Comparison of ENCODE assay signal across 11 cellular contexts in genomic region chr16:23147666-23148065, GRCh38. TPM values are rescaled to one million over a fixed set of nuclear protein-coding genes. Genes with fewer than 3 reads are reported as not detected.
DNase-seq lines count a peak whose midpoint lies in the region; ATAC-seq and TF ChIP-seq lines count a peak whose summit lies in the region.
"Had no signal": no experiment of that assay in that cellular context is flagged by ENCODE, and none has a peak within 500 bp of the region (broad histone marks: within the 10 kb centered on the region; RNA-seq: fewer than 3 reads in every experiment).

No MANE protein-coding gene starts in this region.

- H3K27me3 ChIP-seq in SK-N-SH (ENCODE audit: insufficient read depth) = no peaks in the 10 kb centered on the region
- H3K27me3 ChIP-seq in sigmoid colon = no peaks in the 10 kb centered on the region

- H3K36me3 ChIP-seq in SK-N-SH (replicated peaks in 1 of 2; ENCODE audit: control insufficient read depth in 1 of 2, insufficient read depth in 2 of 2, low read length in 1 of 2) (no peaks in the 10 kb centered on the region), sigmoid colon (no peaks in the 10 kb centered on the region)

- no peak overlapping the region for H2AFZ ChIP-seq in SK-N-SH (ENCODE audit: low read depth)

- WGBS in SK-N-SH (ENCODE audit: low lambda C conversion rate) = 95% methylated on average over 4 of the region's 4 CpGs
- WGBS in sigmoid colon, 2 donors = 87 to 94% methylated on average over 4 of the region's 4 CpGs

- peaks cover 14 to 15% of the 10 kb centered on the region in 2 experiments; a peak in 3 of 4 replicates for H3K4me1 ChIP-seq in SK-N-SH (ENCODE audit: control insufficient read depth in 1 of 2, insufficient read depth in 2 of 2, low read depth in 1 of 2, low read length in 1 of 2)
- peaks cover 0 to 62% (median 49%) of the 10 kb centered on the region in 4 donors for H3K4me1 ChIP-seq in sigmoid colon

- CTCF ChIA-PET in SK-N-SH (lab: Yijun Ruan, JAX) = no interaction called here

- no peak for TF ChIP-seq RAD21 in SK-N-SH (IDR thresholded peaks at IDR 0.05; ENCODE audit: low read length)

- H3K27ac ChIP-seq in SK-N-SH (ENCODE audit: low read depth in 2 of 2, low read length in 1 of 2) (no peak overlapping the region), VCaP (peak overlapping the region; percentile 86), sigmoid colon (peak overlapping the region; percentile 86 to 93 (median 90))

- no peaks in the 10 kb centered on the region for H3K9me2 ChIP-seq in SK-N-SH

- no peak for DNase-seq in SK-N-SH
- no peak for DNase-seq in fibroblast of mammary gland (ENCODE audit: low read depth)
- DNase-seq in sigmoid colon = no peak
- DNase-seq in NCI-H2107 (lab: John Stamatoyannopoulos, UW) = no peak
- no peak for DNase-seq in NCI-H1436 treated with DMSO at 0.1 percent for 48 hours (lab: John Stamatoyannopoulos, UW)
- DNase-seq in NCI-H82 (lab: John Stamatoyannopoulos, UW) = no peak
- DNase-seq: NCI-H1048 had no signal

- TF ChIP-seq EP300 in SK-N-SH (IDR thresholded peaks at IDR 0.05; ENCODE audit: borderline replicate concordance in 1 of 2, low read depth in 1 of 2, low read length in 1 of 2) (no peak), sigmoid colon (IDR thresholded peaks at IDR 0.05) (no peak)

- peaks cover 4% of the 10 kb centered on the region for H3F3A ChIP-seq in SK-N-SH (replicated peaks; ENCODE audit: insufficient read depth)

- peaks cover 36% of the 10 kb centered on the region for H4K20me1 ChIP-seq in SK-N-SH (ENCODE audit: insufficient read depth)

- H3K4me3 ChIP-seq in SK-N-SH (ENCODE audit: low read depth in 2 of 2, low read length in 1 of 2) = peak overlapping the region in 1 of 2 experiments; percentile 67; a peak in 2 of 4 replicates
- H3K4me3 ChIP-seq in fibroblast of mammary gland (ENCODE audit: control insufficient read depth, low read depth, low read length) = peak overlapping the region; percentile 78
- H3K4me3 ChIP-seq in sigmoid colon = peak overlapping the region; percentile 53 to 82 (median 81)

- no peak for ATAC-seq in SK-N-SH treated with all-trans-retinoic acid at 6 μM for 48 hours

- no peak for TF ChIP-seq POLR2A in sigmoid colon (IDR thresholded peaks at IDR 0.05)

- peak overlapping the region; percentile 86 for H3K4me2 ChIP-seq in SK-N-SH

- H3K79me2 ChIP-seq in SK-N-SH (ENCODE audit: insufficient read depth) = peaks cover 59% of the 10 kb centered on the region

- H3K9me3 ChIP-seq in SK-N-SH (no peaks in the 10 kb centered on the region), sigmoid colon (no peaks in the 10 kb centered on the region)

- intact Hi-C loops in sigmoid colon (cut with DNase I) = loop anchor here (2.0 kb wide), 2 partner anchors 19 to 77 kb away; no protein-coding TSS in a partner anchor

- peak overlapping the region; percentile 62; the same call in 1 of the 2 replicates for H3K9ac ChIP-seq in SK-N-SH

- POLR2A ChIA-PET in SK-N-SH (lab: Yijun Ruan, JAX) = no interaction called here

- TF ChIP-seq CTCF in SK-N-SH (IDR thresholded peaks at IDR 0.05) (no peak), VCaP (conservative IDR thresholded peaks at IDR 0.05) (no peak), fibroblast of mammary gland (conservative IDR thresholded peaks at IDR 0.05; ENCODE audit: control insufficient read depth, insufficient read depth, low read depth, low read length) (no peak), sigmoid colon (IDR thresholded peaks at IDR 0.05) (no peak)

TF ChIP-seq in SK-N-SH, 30 proteins besides CTCF, POLR2A, EP300 and RAD21 (continues in another document):
- no peak for TF ChIP-seq MEF2A (IDR thresholded peaks at IDR 0.05; ENCODE audit: borderline replicate concordance, low read depth)
- TF ChIP-seq POLR2AphosphoS5 (IDR thresholded peaks at IDR 0.05; ENCODE audit: low read depth, low read length) = no peak
- no peak for TF ChIP-seq USF1 (IDR thresholded peaks at IDR 0.05; ENCODE audit: borderline replicate concordance, low read depth)
- no peak for TF ChIP-seq TAF1 (IDR thresholded peaks at IDR 0.05; ENCODE audit: borderline replicate concordance, low read depth, low read length)
- no peak for TF ChIP-seq SIN3A (IDR thresholded peaks at IDR 0.05; ENCODE audit: borderline replicate concordance, low read depth, low read length)
- TF ChIP-seq MAX (IDR thresholded peaks at IDR 0.05; ENCODE audit: low read depth) = no peak

TF ChIP-seq in SK-N-SH treated with all-trans-retinoic acid at 6 μM for 48 hours, 23 proteins besides CTCF, POLR2A, EP300 and RAD21 (continues in another document):
- no peak for TF ChIP-seq ARNTL (CRISPR knock-in tag; IDR thresholded peaks at IDR 0.05; ENCODE audit: borderline replicate concordance, low read depth)
- TF ChIP-seq, protein P1, sequence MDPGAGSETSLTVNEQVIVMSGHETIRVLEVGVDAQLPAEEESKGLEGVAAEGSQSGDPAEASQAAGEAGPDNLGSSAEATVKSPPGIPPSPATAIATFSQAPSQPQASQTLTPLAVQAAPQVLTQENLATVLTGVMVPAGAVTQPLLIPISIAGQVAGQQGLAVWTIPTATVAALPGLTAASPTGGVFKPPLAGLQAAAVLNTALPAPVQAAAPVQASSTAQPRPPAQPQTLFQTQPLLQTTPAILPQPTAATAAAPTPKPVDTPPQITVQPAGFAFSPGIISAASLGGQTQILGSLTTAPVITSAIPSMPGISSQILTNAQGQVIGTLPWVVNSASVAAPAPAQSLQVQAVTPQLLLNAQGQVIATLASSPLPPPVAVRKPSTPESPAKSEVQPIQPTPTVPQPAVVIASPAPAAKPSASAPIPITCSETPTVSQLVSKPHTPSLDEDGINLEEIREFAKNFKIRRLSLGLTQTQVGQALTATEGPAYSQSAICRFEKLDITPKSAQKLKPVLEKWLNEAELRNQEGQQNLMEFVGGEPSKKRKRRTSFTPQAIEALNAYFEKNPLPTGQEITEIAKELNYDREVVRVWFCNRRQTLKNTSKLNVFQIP (CRISPR knock-in tag; IDR thresholded peaks at IDR 0.05; ENCODE audit: borderline replicate concordance, low read depth) = no peak
- TF ChIP-seq ZFP30 (CRISPR knock-in tag; IDR thresholded peaks at IDR 0.05) = no peak
- TF ChIP-seq ZC3H10 (CRISPR knock-in tag; IDR thresholded peaks at IDR 0.05) = no peak
- TF ChIP-seq ZNF8 (CRISPR knock-in tag; IDR thresholded peaks at IDR 0.05) = no peak
- TF ChIP-seq SNAI2 (CRISPR knock-in tag; IDR thresholded peaks at IDR 0.05) = no peak
- no peak for TF ChIP-seq BACH2 (CRISPR knock-in tag; IDR thresholded peaks at IDR 0.05; ENCODE audit: borderline replicate concordance)
- TF ChIP-seq TOX (CRISPR knock-in tag; IDR thresholded peaks at IDR 0.05; ENCODE audit: borderline replicate concordance) = no peak
- no peak for TF ChIP-seq PATZ1 (CRISPR knock-in tag; IDR thresholded peaks at IDR 0.05; ENCODE audit: borderline replicate concordance)
- TF ChIP-seq TCF4 (CRISPR knock-in tag; IDR thresholded peaks at IDR 0.05; ENCODE audit: borderline replicate concordance) = no peak
- no peak for TF ChIP-seq ZNF565 (CRISPR knock-in tag; conservative IDR thresholded peaks at IDR 0.05; ENCODE audit: low read depth)
- TF ChIP-seq ZNF70 (CRISPR knock-in tag; IDR thresholded peaks at IDR 0.05) = no peak
- TF ChIP-seq TSHZ2 (CRISPR knock-in tag; IDR thresholded peaks at IDR 0.05) = no peak
- TF ChIP-seq ISL1 (CRISPR knock-in tag; IDR thresholded peaks at IDR 0.05) = no peak

RNA-seq across cellular contexts. Expression of gene USP31, which starts 1.6 kb away (rescaled TPM):
- polyA plus RNA-seq in SK-N-SH (2012; rRNA removed) (2.8 and 3.2 TPM in 2 replicates), sigmoid colon (1 to 10 TPM in 2 of 3 donors, under 1 TPM in 1; 0.60 to 4.0 (median 2.3) TPM)
- 2.1 and 2.5 TPM in 2 replicates for polyA plus RNA-seq in SK-N-SH (2012; cell fraction: cytosol; rRNA removed)
- polyA plus RNA-seq in SK-N-SH (2012; cell fraction: nucleus; rRNA removed) = 8.2 and 11.0 TPM in 2 replicates
- total RNA-seq in sigmoid colon = 10 to 100 TPM; 12.7 to 21.0 (median 16.7) TPM

RNA-seq across cellular contexts. Expression of gene SCNN1G, which starts 34.9 kb away (rescaled TPM):
- polyA plus RNA-seq in SK-N-SH (2012; rRNA removed) (not detected in 2 replicates), sigmoid colon (10 to 100 TPM in 1 of 3 donors, 1 to 10 TPM in 2; 3.0 to 36.2 (median 9.2) TPM)
- polyA plus RNA-seq in SK-N-SH (2012; cell fraction: cytosol; rRNA removed) = not detected in 2 replicates
- not detected in 2 replicates for polyA plus RNA-seq in SK-N-SH (2012; cell fraction: nucleus; rRNA removed)
- under 1 TPM in 2 of 4 donors, not detected in 2; under 0.01 to 0.16 TPM for total RNA-seq in sigmoid colon
- total RNA-seq: liver; T-helper 1 cell treated with Interleukin-12 subunit alpha and Interleukin-12 subunit beta and Interleukin-4 antibody, amounts not matched to agents 30 ng/mL and 1 ng/mL, for 36 hours had no signal
- polyA plus RNA-seq: liver had no signal

Comparison
In these comparisons a context has a peak if more than half of its experiments do, and no peak if none do; other contexts are left out.
1. H3K27ac ChIP-seq: peak in VCaP (single experiment) and sigmoid colon (4 of 4); none in SK-N-SH (0 of 2).
2. RNA of gene SCNN1G, which starts 34.9 kb away (polyA plus RNA-seq): 3.0 to 36.2 TPM in sigmoid colon; not detected in SK-N-SH; every median in the first group is over 4 times any median in the second.